Comparison of ENCODE assay signal across 8 cellular contexts in the genomic region with DNA sequence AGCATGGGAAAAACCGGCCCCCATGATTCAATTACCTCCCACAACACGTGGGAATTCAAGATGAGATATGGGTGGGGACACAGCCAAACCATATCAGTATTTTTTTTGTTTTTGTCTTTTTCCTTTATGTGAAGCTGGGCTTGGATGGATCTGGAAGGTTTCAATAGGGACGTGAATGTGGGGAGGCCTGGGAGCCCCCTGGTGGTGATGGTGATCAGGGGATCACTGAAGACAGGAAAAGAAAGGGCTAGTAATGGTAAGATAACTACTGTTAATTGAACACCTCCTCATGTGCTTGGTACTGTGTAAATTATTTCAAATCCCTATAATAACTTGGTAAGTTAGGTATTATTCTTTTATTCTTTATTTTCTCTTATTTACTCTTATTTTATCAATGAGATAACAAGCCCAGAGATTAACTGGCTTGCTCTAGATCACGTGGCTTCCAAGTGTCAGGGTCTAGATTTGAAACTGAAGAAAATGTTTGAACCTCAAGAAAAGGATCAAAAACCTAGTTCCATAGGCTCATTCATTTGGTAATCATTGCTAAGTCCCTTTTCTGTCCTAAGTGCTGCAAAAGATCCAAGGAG.
DNase-seq lines count a peak whose midpoint lies in the region; ATAC-seq and TF ChIP-seq lines count a peak whose summit lies in the region.

No MANE protein-coding gene starts in this region.

- ATAC-seq in GM19324 (IDR thresholded peaks at IDR 0.05; ENCODE audit: low FRiP score, unreplicated experiment) (no peak), HG03159 (IDR thresholded peaks at IDR 0.05; ENCODE audit: unreplicated experiment) (no peak)

- TF ChIP-seq POLR2A in NB4 (IDR thresholded peaks at IDR 0.05; ENCODE audit: extremely low read depth, insufficient read length): no peak

- in situ Hi-C loops in mammary epithelial cell (cut with MboI; ENCODE audit: low sequenced_read_pairs in 2 of 2): no loop called here

- intact Hi-C loops in mammary epithelial cell (cut with micrococcal nuclease): loop anchor here (1.0 kb wide), 1 partner anchor 431 kb away; no protein-coding TSS in a partner anchor

- dilution Hi-C loops in mammary epithelial cell (cut with HindIII; ENCODE audit: low sequenced_read_pairs): no loop called here

- H4K20me1 ChIP-seq in mammary epithelial cell (ENCODE audit: insufficient read depth, low read length): no peaks in the 10 kb centered on the region

- no peaks in the 10 kb centered on the region for H3K27me3 ChIP-seq in mammary epithelial cell (ENCODE audit: insufficient read depth, low read length)

- no peaks in the 10 kb centered on the region for H3K36me3 ChIP-seq in mammary epithelial cell (ENCODE audit: insufficient read depth, low read length)

- peak; percentile 33 for DNase-seq in activated CD4-positive, alpha-beta T cell treated with anti-CD3 and anti-CD28 coated beads for 48 hours
- no peak for DNase-seq in activated CD4-positive, alpha-beta T cell treated with anti-CD3 and anti-CD28 coated beads for 1 hour
- DNase-seq in NB4 (ENCODE audit: low read depth) (peak; percentile 49), mammary epithelial cell (peak; percentile 10), midbrain (lab: John Stamatoyannopoulos, UW) (peak; percentile 13), NCI-H187 (lab: John Stamatoyannopoulos, UW) (no peak)

- TF ChIP-seq CTCF in NB4 (IDR thresholded peaks at IDR 0.05; ENCODE audit: low read depth, low read length): peak; percentile 87
- peak; percentile 52 to 63 for TF ChIP-seq CTCF in mammary epithelial cell (conservative IDR thresholded peaks at IDR 0.05 in 1 of 2, IDR thresholded peaks at IDR 0.05 in 1 of 2; ENCODE audit: extremely low read depth in 1 of 2, insufficient read depth in 1 of 2, low read depth in 1 of 2, low read length in 2 of 2)

- no peak overlapping the region for H2AFZ ChIP-seq in mammary epithelial cell (ENCODE audit: low read depth, low read length)

- no peaks in the 10 kb centered on the region for H3K4me1 ChIP-seq in mammary epithelial cell (ENCODE audit: insufficient read depth, low read length)

- no TSS peak for BruUV-seq in mammary epithelial cell (replicated peaks; lab: Mats Ljungman, UMichigan)

- 80% methylated on average over 4 of the region's 4 CpGs for WGBS in mammary epithelial cell (ENCODE audit: low coverage, missing lambda C conversion rate)

- CTCF ChIA-PET in mammary epithelial cell (lab: Charles Lee; ENCODE audit: low non-redundant PET): no interaction called here

- no peaks in the 10 kb centered on the region for H3K79me2 ChIP-seq in mammary epithelial cell (ENCODE audit: insufficient read depth, low read length)

- no peak overlapping the region for H3K9ac ChIP-seq in mammary epithelial cell (ENCODE audit: insufficient read depth, low read length)

- H3K27ac ChIP-seq in mammary epithelial cell (ENCODE audit: insufficient read depth, low read depth, low read length): no peak overlapping the region

- no peak overlapping the region for H3K4me3 ChIP-seq in NB4 (ENCODE audit: low read depth, low read length)
- H3K4me3 ChIP-seq in mammary epithelial cell (replicated peaks in 1 of 3; ENCODE audit: insufficient read depth in 1 of 3, low read depth in 2 of 3, low read length in 3 of 3): no peak overlapping the region

- no peaks in the 10 kb centered on the region for H3K9me3 ChIP-seq in mammary epithelial cell (replicated peaks; ENCODE audit: insufficient read depth, low read length)

- H3K4me2 ChIP-seq in mammary epithelial cell (ENCODE audit: insufficient read depth, low read depth, low read length): no peak overlapping the region

Comparison
In these comparisons a context has a peak if more than half of its experiments do, and no peak if none do; other contexts are left out.
1. DNase-seq: peak in activated CD4-positive, alpha-beta T cell treated with anti-CD3 and anti-CD28 coated beads for 48 hours (single experiment), NB4 (single experiment), mammary epithelial cell (single experiment) and midbrain (single experiment); none in activated CD4-positive, alpha-beta T cell treated with anti-CD3 and anti-CD28 coated beads for 1 hour (single experiment) and NCI-H187 (0 of 2).